In genomic region chr10:103839513-103839864, GRCh38 we compare ENCODE assay signal across 1 cellular context.
TF ChIP-seq lines count a peak whose summit lies in the region.

No MANE protein-coding gene starts in this region.

TF ChIP-seq in GM23338, 12 proteins besides CTCF, POLR2A, EP300 and RAD21 (continued from another document):
- TF ChIP-seq ETS1 (IDR thresholded peaks at IDR 0.05) (no peak), POLR2AphosphoS5 (IDR thresholded peaks at IDR 0.05; ENCODE audit: low read depth) (no peak), CREB1 (CRISPR knock-in tag; IDR thresholded peaks at IDR 0.05; ENCODE audit: low read depth) (no peak)
